In the genomic region with DNA sequence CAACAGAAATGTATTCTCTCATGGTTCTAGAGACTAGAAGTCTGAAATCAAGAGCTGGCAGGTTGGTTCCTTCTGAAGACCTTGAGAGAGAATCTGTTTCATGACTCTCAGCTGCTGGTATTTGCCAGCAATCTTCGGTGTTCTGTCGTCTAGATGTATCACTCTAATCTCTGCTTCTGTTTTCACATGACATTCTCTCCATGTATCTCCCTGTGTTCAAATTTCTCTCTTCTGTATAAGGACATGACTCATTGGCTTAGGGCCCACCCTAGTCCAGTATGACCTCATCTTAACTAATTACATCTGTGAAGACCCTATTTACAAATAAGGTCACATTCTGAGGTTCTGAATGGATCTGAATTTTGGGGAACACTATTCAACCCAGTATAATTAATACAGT, we compare ENCODE assay signal across 23 cellular contexts.
"Had no signal": no experiment of that assay in that cellular context is flagged by ENCODE, and none has a peak within 500 bp of the region (broad histone marks: within the 10 kb centered on the region; RNA-seq: fewer than 3 reads in every experiment).

No MANE protein-coding gene starts in this region.

- H3K4me3 ChIP-seq: neural progenitor cell, sigmoid colon, thoracic aorta had no signal

- H3K4me3 Mint-ChIP-seq: activated CD4-positive, alpha-beta T cell treated with anti-CD3 and anti-CD28 coated beads, Interleukin-2, amount 10 ng/mL, durations not matched to agents 24 days and 14 days; activated CD8-positive, alpha-beta memory T cell treated with anti-CD3 and anti-CD28 coated beads, Interleukin-2, amount 10 ng/mL, durations not matched to agents 7 days and 5 days; activated CD8-positive, alpha-beta T cell treated with anti-CD3 and anti-CD28 coated beads for 36 hours; activated naive CD4-positive, alpha-beta T cell treated with anti-CD3 and anti-CD28 coated beads, Interleukin-2, amount 10 ng/mL, durations not matched to agents 7 days and 5 days; endodermal cell; mesothelial cell of epicardium; naive thymus-derived CD8-positive, alpha-beta T cell; neural progenitor cell; type B pancreatic cell had no signal

- H3K36me3 Mint-ChIP-seq: activated naive CD4-positive, alpha-beta T cell treated with anti-CD3 and anti-CD28 coated beads, Interleukin-2, amount 10 ng/mL, durations not matched to agents 7 days and 5 days; mesothelial cell of epicardium; neural progenitor cell; type B pancreatic cell had no signal

- H3K27me3 ChIP-seq: neural progenitor cell, sigmoid colon had no signal

- H3K9me3 ChIP-seq: sigmoid colon, thoracic aorta had no signal

- H3K27ac ChIP-seq: epithelial cell of prostate, neural progenitor cell, sigmoid colon, thoracic aorta, VCaP had no signal

- H2AFZ ChIP-seq: neural progenitor cell had no signal

- H3K27ac Mint-ChIP-seq: activated CD4-positive, alpha-beta T cell treated with anti-CD3 and anti-CD28 coated beads, Interleukin-2, amount 10 ng/mL, durations not matched to agents 24 days and 14 days; activated CD8-positive, alpha-beta memory T cell treated with anti-CD3 and anti-CD28 coated beads, Interleukin-2, amount 10 ng/mL, durations not matched to agents 7 days and 5 days; activated CD8-positive, alpha-beta T cell treated with anti-CD3 and anti-CD28 coated beads for 36 hours; activated naive CD4-positive, alpha-beta T cell treated with anti-CD3 and anti-CD28 coated beads, Interleukin-2, amount 10 ng/mL, durations not matched to agents 7 days and 5 days; endodermal cell; mesothelial cell of epicardium; neural progenitor cell; type B pancreatic cell had no signal

- H3K36me3 ChIP-seq: neural progenitor cell, sigmoid colon, thoracic aorta had no signal

- DNase-seq: activated CD4-positive, alpha-beta T cell treated with anti-CD3 and anti-CD28 coated beads, Interleukin-2, amount 10 ng/mL, durations not matched to agents 24 days and 14 days; activated CD8-positive, alpha-beta memory T cell treated with anti-CD3 and anti-CD28 coated beads, Interleukin-2, amount 10 ng/mL, durations not matched to agents 7 days and 5 days; activated CD8-positive, alpha-beta T cell treated with anti-CD3 and anti-CD28 coated beads for 36 hours; activated effector memory CD4-positive, alpha-beta T cell treated with anti-CD3 and anti-CD28 coated beads, Interleukin-2, amount 50 U/mL, for 16 hours; activated naive CD4-positive, alpha-beta T cell treated with anti-CD3 and anti-CD28 coated beads, Interleukin-2, amount 10 ng/mL, durations not matched to agents 7 days and 5 days; activated T-cell treated with anti-CD3 and anti-CD28 coated beads for 4 hours; anterior cingulate cortex; cerebellar nuclear complex; cortex of kidney; endodermal cell; foreskin fibroblast; naive thymus-derived CD8-positive, alpha-beta T cell; sigmoid colon; stimulated activated CD4-positive, alpha-beta T cell treated with anti-CD3 and anti-CD28 coated beads, Interleukin-2, amount 100 ng/mL, for 48 hours; stimulated activated naive CD4-positive, alpha-beta T cell had no signal

- H3K4me2 ChIP-seq: neural progenitor cell had no signal

- H3K4me1 ChIP-seq: neural progenitor cell, sigmoid colon had no signal

- H3K4me1 Mint-ChIP-seq: activated naive CD4-positive, alpha-beta T cell treated with anti-CD3 and anti-CD28 coated beads, Interleukin-2, amount 10 ng/mL, durations not matched to agents 7 days and 5 days; naive thymus-derived CD8-positive, alpha-beta T cell; neural progenitor cell had no signal

- H3K27me3 Mint-ChIP-seq: activated naive CD4-positive, alpha-beta T cell treated with anti-CD3 and anti-CD28 coated beads, Interleukin-2, amount 10 ng/mL, durations not matched to agents 7 days and 5 days; type B pancreatic cell had no signal

- ATAC-seq: activated CD4-positive, CD25-positive, alpha-beta regulatory T cell treated with anti-CD3 and anti-CD28 coated beads, Interleukin-2, amount 50 U/mL, for 24 hours; activated CD8-positive, alpha-beta memory T cell treated with anti-CD3 and anti-CD28 coated beads, Interleukin-2, amount 10 ng/mL, durations not matched to agents 7 days and 5 days; activated CD8-positive, alpha-beta T cell treated with anti-CD3 and anti-CD28 coated beads for 36 hours; left lobe of liver; naive thymus-derived CD8-positive, alpha-beta T cell had no signal

- H3K9ac ChIP-seq: neural progenitor cell had no signal
